ENCODE assay signal across 19 cellular contexts in the genomic region with DNA sequence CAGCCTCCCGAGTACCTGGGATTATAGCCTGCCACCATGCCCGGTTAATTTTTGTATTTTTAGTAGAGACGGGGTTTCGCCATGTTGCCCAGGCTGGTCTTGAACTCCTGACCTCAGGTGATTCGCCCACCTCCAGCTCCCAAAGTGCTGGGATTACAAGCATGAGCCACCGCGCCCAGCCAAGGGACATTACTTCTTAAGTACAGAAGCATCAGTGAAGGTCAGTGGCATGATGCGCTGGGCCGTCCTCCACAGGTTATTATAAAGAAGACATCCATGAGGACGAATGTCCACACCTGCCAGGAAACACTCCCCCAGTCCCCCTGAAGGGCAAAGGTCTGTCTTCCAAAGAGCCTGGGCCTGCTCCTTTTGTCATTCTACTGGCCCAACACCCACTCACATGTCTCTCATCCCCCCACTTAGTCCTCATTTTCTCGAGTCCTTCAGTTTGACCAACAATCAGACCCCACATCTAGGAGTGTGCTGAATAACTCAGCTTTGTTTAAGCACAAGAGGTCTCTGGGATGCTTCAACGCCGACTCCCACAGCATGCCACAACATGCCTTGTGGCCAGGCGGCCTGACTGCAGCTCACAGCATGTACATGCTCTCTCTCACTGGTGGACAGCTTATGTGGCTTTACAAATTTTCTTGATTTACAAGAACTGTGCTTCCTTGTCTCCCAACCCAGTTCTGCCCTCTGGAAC.
DNase-seq lines count a peak whose midpoint lies in the region; ATAC-seq, FAIRE-seq and TF ChIP-seq lines count a peak whose summit lies in the region.
"Had no signal": no experiment of that assay in that cellular context is flagged by ENCODE, and none has a peak within 500 bp of the region (broad histone marks: within the 10 kb centered on the region; RNA-seq: fewer than 3 reads in every experiment).

No MANE protein-coding gene starts in this region.

- H3K27ac Mint-ChIP-seq in Caco-2 (ENCODE audit: unreplicated experiment): peak overlapping the region; percentile 50
- H3K27ac Mint-ChIP-seq in brain: peak overlapping the region in 4 of 5 experiments; percentile 2 to 87 (median 49)
- peak overlapping the region in 5 of 6 donors; percentile 13 to 84 (median 66) for H3K27ac Mint-ChIP-seq in immature natural killer cell
- H3K27ac Mint-ChIP-seq: activated CD4-positive, alpha-beta memory T cell treated with anti-CD3 and anti-CD28 coated beads, Interleukin-2, amount 10 ng/mL, durations not matched to agents 7 days and 5 days; activated naive CD4-positive, alpha-beta T cell treated with anti-CD3 and anti-CD28 coated beads, Interleukin-2, amount 50 U/mL, for 72 hours; activated T-cell treated with anti-CD3 and anti-CD28 coated beads, Interleukin-2, amount 50 U/mL, for 24 hours; T-helper 17 cell had no signal

- H3K36me3 Mint-ChIP-seq in Caco-2 (ENCODE audit: insufficient read depth, unreplicated experiment) (peaks cover 65% of the 10 kb centered on the region), brain (peaks cover 58% of the 10 kb centered on the region), immature natural killer cell (peaks cover 0 to 11% (median 0%) of the 10 kb centered on the region in 3 donors)
- H3K36me3 Mint-ChIP-seq: activated naive CD4-positive, alpha-beta T cell treated with anti-CD3 and anti-CD28 coated beads, Interleukin-2, amount 50 U/mL, for 72 hours; CD8-positive, alpha-beta memory T cell had no signal

- no peaks in the 10 kb centered on the region for H3K9me3 Mint-ChIP-seq in Caco-2 (ENCODE audit: unreplicated experiment)
- H3K9me3 Mint-ChIP-seq in brain: no peaks in the 10 kb centered on the region
- H3K9me3 Mint-ChIP-seq in immature natural killer cell: no peaks in the 10 kb centered on the region
- H3K9me3 Mint-ChIP-seq: activated CD4-positive, alpha-beta memory T cell treated with anti-CD3 and anti-CD28 coated beads, Interleukin-2, amount 10 ng/mL, durations not matched to agents 7 days and 5 days; activated naive CD4-positive, alpha-beta T cell treated with anti-CD3 and anti-CD28 coated beads, Interleukin-2, amount 50 U/mL, for 72 hours; activated T-cell treated with anti-CD3 and anti-CD28 coated beads, Interleukin-2, amount 50 U/mL, for 24 hours; CD8-positive, alpha-beta memory T cell had no signal

- H3K4me3 ChIP-seq in Caco-2 (ENCODE audit: low read depth, low read length): no peak overlapping the region
- H3K4me3 ChIP-seq in sigmoid colon: no peak overlapping the region
- H3K4me3 ChIP-seq: body of pancreas, testis had no signal

- no TSS peak for BruUV-seq in Caco-2 (replicated peaks; lab: Mats Ljungman, UMichigan)

- no peak for DNase-seq in Caco-2
- DNase-seq in immature natural killer cell: no peak
- DNase-seq in sigmoid colon: peak; percentile 56
- DNase-seq in H54 (ENCODE audit: insufficient read length, low spot score): no peak
- DNase-seq in NCI-H446 (lab: John Stamatoyannopoulos, UW): no peak
- DNase-seq in KBM-7: no peak
- DNase-seq: activated CD4-positive, alpha-beta memory T cell treated with anti-CD3 and anti-CD28 coated beads, Interleukin-2, amount 10 ng/mL, durations not matched to agents 7 days and 5 days; activated T-cell treated with anti-CD3 and anti-CD28 coated beads, Interleukin-2, amount 50 U/mL, for 24 hours; CD8-positive, alpha-beta memory T cell; NCI-H1436; NCI-H774; OCI-M1; stimulated activated CD4-positive, alpha-beta T cell treated with anti-CD3 and anti-CD28 coated beads, Interleukin-12 subunit alpha, Interleukin-12 subunit beta, amount 100 ng/mL, for 4 hours; T-helper 17 cell; testis had no signal

- H3K4me1 ChIP-seq in Caco-2 (no peaks in the 10 kb centered on the region), sigmoid colon (peaks cover 0 to 54% (median 36%) of the 10 kb centered on the region in 4 donors)

- in situ Hi-C loops in KBM-7 (cut with MboI; ENCODE audit: low pct_unique_long_range_greater_than_20kb, low sequenced_read_pairs): no loop called here

- H3K4me3 Mint-ChIP-seq in Caco-2 (ENCODE audit: unreplicated experiment): no peak overlapping the region
- no peak overlapping the region for H3K4me3 Mint-ChIP-seq in brain
- no peak overlapping the region for H3K4me3 Mint-ChIP-seq in immature natural killer cell
- H3K4me3 Mint-ChIP-seq: activated CD4-positive, alpha-beta memory T cell treated with anti-CD3 and anti-CD28 coated beads, Interleukin-2, amount 10 ng/mL, durations not matched to agents 7 days and 5 days; activated T-cell treated with anti-CD3 and anti-CD28 coated beads, Interleukin-2, amount 50 U/mL, for 24 hours; T-helper 17 cell had no signal

- no peak for TF ChIP-seq EP300 in sigmoid colon (IDR thresholded peaks at IDR 0.05)

- TF ChIP-seq CTCF in Caco-2 (IDR thresholded peaks at IDR 0.05; ENCODE audit: insufficient read depth in 1 of 2, low read depth in 1 of 2, low read length in 1 of 2, severe bottlenecking in 1 of 2, unreplicated experiment in 1 of 2): no peak
- no peak for TF ChIP-seq CTCF in brain (conservative IDR thresholded peaks at IDR 0.05)
- no peak for TF ChIP-seq CTCF in sigmoid colon (IDR thresholded peaks at IDR 0.05)

- WGBS in sigmoid colon, 2 donors: 90 to 94% methylated on average over 14 of the region's 14 CpGs

- no peak for FAIRE-seq in H54 (lab: Jason Lieb, UNC)

- H3K4me1 Mint-ChIP-seq in Caco-2 (ENCODE audit: low read depth, unreplicated experiment) (no peaks in the 10 kb centered on the region), brain (peaks cover 72% of the 10 kb centered on the region), immature natural killer cell (peaks cover 76 to 95% of the 10 kb centered on the region in 2 donors)
- H3K4me1 Mint-ChIP-seq: activated CD4-positive, alpha-beta memory T cell treated with anti-CD3 and anti-CD28 coated beads, Interleukin-2, amount 10 ng/mL, durations not matched to agents 7 days and 5 days; CD8-positive, alpha-beta memory T cell; T-helper 17 cell had no signal

- ATAC-seq in HG02678 (IDR thresholded peaks at IDR 0.05; ENCODE audit: unreplicated experiment): no peak
- ATAC-seq: activated naive CD4-positive, alpha-beta T cell treated with anti-CD3 and anti-CD28 coated beads, Interleukin-2, amount 50 U/mL, for 72 hours; body of pancreas; T-helper 17 cell had no signal

- H3K27me3 Mint-ChIP-seq in Caco-2 (ENCODE audit: insufficient read depth, unreplicated experiment) (no peaks in the 10 kb centered on the region), brain (no peaks in the 10 kb centered on the region), immature natural killer cell (ENCODE audit: low read depth in 3 of 3) (peaks cover 0 to 2% (median 0%) of the 10 kb centered on the region in 3 donors)

- intact Hi-C loops in Caco-2 (cut with micrococcal nuclease; ENCODE audit: unreplicated experiment): no loop called here
- intact Hi-C loops in sigmoid colon (cut with DNase I): no loop called here

- POLR2A ChIA-PET in Caco-2 (lab: Charles Lee): no interaction called here

- H3K9me3 ChIP-seq in Caco-2: no peaks in the 10 kb centered on the region
- H3K9me3 ChIP-seq in sigmoid colon: no peaks in the 10 kb centered on the region
- H3K9me3 ChIP-seq: body of pancreas, testis had no signal

- CTCF ChIA-PET in Caco-2 (lab: Charles Lee): no interaction called here

- H3K27me3 ChIP-seq in Caco-2 (replicated peaks; ENCODE audit: control insufficient read depth, insufficient read depth, low read length): no peaks in the 10 kb centered on the region
- H3K27me3 ChIP-seq in sigmoid colon: no peaks in the 10 kb centered on the region
- H3K27me3 ChIP-seq: body of pancreas, testis had no signal

- TF ChIP-seq POLR2A in sigmoid colon (IDR thresholded peaks at IDR 0.05) (no peak), H54 (IDR thresholded peaks at IDR 0.05; ENCODE audit: low read depth, low read length) (no peak)

- no peak overlapping the region for H3K27ac ChIP-seq in sigmoid colon
- H3K27ac ChIP-seq: testis had no signal

- H3K36me3 ChIP-seq in Caco-2 (ENCODE audit: control insufficient read depth, insufficient read depth, low read length) (no peaks in the 10 kb centered on the region; the same call in 1 of the 2 replicates), sigmoid colon (no peaks in the 10 kb centered on the region)
